ENCODE assay signal across 23 cellular contexts in genomic region chr16:24156777-24157176, GRCh38.
"Had no signal": no experiment of that assay in that cellular context is flagged by ENCODE, and none has a peak within 500 bp of the region (broad histone marks: within the 10 kb centered on the region; RNA-seq: fewer than 3 reads in every experiment).

No MANE protein-coding gene starts in this region.

- H3K27ac ChIP-seq: lower lobe of right lung, ovary, psoas muscle, sigmoid colon, suprapubic skin, transverse colon, upper lobe of right lung, uterus had no signal

- H3K9me3 ChIP-seq: lower lobe of right lung, ovary, psoas muscle, sigmoid colon, suprapubic skin, transverse colon, upper lobe of right lung, uterus had no signal

- H3K9me3 Mint-ChIP-seq: effector memory CD8-positive, alpha-beta T cell; immature natural killer cell; nephron; stimulated activated memory B cell treated with anti-CD40 and anti-IgM and Interleukin-4, amounts not matched to agents 10 μg/mL and 1 μg/mL and 100 μg/mL, for 72 hours had no signal

- H3K27me3 Mint-ChIP-seq: effector memory CD8-positive, alpha-beta T cell; naive thymus-derived CD4-positive, alpha-beta T cell; stimulated activated memory B cell treated with anti-CD40 and anti-IgM and Interleukin-4, amounts not matched to agents 10 μg/mL and 1 μg/mL and 100 μg/mL, for 72 hours; stimulated activated naive CD8-positive, alpha-beta T cell treated with anti-CD3 and anti-CD28 coated beads, Interleukin-15, amount 100 ng/mL, for 72 hours had no signal

- H3K4me3 ChIP-seq: lower lobe of right lung, ovary, psoas muscle, sigmoid colon, suprapubic skin, transverse colon, upper lobe of right lung, uterus had no signal

- H3K4me1 Mint-ChIP-seq: nephron had no signal

- H3K27ac Mint-ChIP-seq: effector memory CD8-positive, alpha-beta T cell; naive thymus-derived CD4-positive, alpha-beta T cell; nephron; stimulated activated memory B cell treated with anti-CD40 and anti-IgM and Interleukin-4, amounts not matched to agents 10 μg/mL and 1 μg/mL and 100 μg/mL, for 72 hours; stimulated activated naive CD8-positive, alpha-beta T cell treated with anti-CD3 and anti-CD28 coated beads, Interleukin-15, amount 100 ng/mL, for 72 hours had no signal

- H3K4me1 ChIP-seq: lower lobe of right lung, psoas muscle, suprapubic skin, transverse colon, upper lobe of right lung, uterus had no signal

- H3K36me3 ChIP-seq: lower lobe of right lung, ovary, suprapubic skin, transverse colon, upper lobe of right lung, uterus had no signal

- H3K4me3 Mint-ChIP-seq: effector memory CD8-positive, alpha-beta T cell; immature natural killer cell; naive thymus-derived CD4-positive, alpha-beta T cell; nephron; stimulated activated memory B cell treated with anti-CD40 and anti-IgM and Interleukin-4, amounts not matched to agents 10 μg/mL and 1 μg/mL and 100 μg/mL, for 72 hours; stimulated activated naive CD8-positive, alpha-beta T cell treated with anti-CD3 and anti-CD28 coated beads, Interleukin-15, amount 100 ng/mL, for 72 hours had no signal

- ATAC-seq: effector memory CD8-positive, alpha-beta T cell; left ventricle myocardium superior; lower lobe of right lung; naive thymus-derived CD4-positive, alpha-beta T cell; psoas muscle; right cardiac atrium; stimulated activated memory B cell treated with anti-CD40 and anti-IgM and Interleukin-4, amounts not matched to agents 10 μg/mL and 1 μg/mL and 100 μg/mL, for 72 hours; stimulated activated naive CD8-positive, alpha-beta T cell treated with anti-CD3 and anti-CD28 coated beads, Interleukin-15, amount 100 ng/mL, for 72 hours; upper lobe of right lung had no signal

- FAIRE-seq: endometrium, frontal cortex, keratinocyte had no signal

- H3K27me3 ChIP-seq: ovary, sigmoid colon, suprapubic skin, transverse colon, upper lobe of right lung, uterus had no signal

- DNase-seq: cortex of kidney; effector memory CD8-positive, alpha-beta T cell; hypothalamus; immature natural killer cell; left ventricle myocardium superior; lower lobe of right lung; naive thymus-derived CD4-positive, alpha-beta T cell; ovary; posterior cingulate gyrus; psoas muscle; right cardiac atrium; sigmoid colon; stimulated activated CD4-positive, alpha-beta T cell treated with anti-CD3 and anti-CD28 coated beads, Interleukin-4, amount 100 ng/mL, for 4 hours; stimulated activated naive CD8-positive, alpha-beta T cell treated with anti-CD3 and anti-CD28 coated beads, Interleukin-15, amount 100 ng/mL, for 72 hours; transverse colon; upper lobe of right lung; uterus had no signal
